Comparison of ENCODE assay signal across 27 cellular contexts in the genomic region with DNA sequence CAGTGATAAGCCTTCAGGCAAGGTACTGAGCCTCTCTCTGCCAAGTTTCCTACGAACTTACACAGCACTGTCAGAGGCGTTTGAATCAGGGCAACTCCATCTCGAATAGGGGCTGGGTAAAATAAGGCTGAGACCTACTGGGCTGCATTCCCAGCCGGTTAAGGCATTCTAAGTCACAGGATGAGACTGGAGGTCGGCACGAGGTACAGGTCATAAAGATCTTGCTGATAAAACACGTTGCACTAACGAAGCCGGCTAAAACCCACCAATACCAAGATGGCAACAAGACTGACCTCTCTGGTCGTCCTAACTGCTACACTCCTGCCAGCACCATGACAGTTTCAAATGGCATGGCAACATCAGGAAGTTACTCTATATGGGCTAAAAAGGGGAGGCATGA. TPM values are rescaled to one million over a fixed set of nuclear protein-coding genes. Genes with fewer than 3 reads are reported as not detected.
"Had no signal": no experiment of that assay in that cellular context is flagged by ENCODE, and none has a peak within 500 bp of the region (broad histone marks: within the 10 kb centered on the region; RNA-seq: fewer than 3 reads in every experiment).

No MANE protein-coding gene starts in this region.

- ATAC-seq: effector memory CD8-positive, alpha-beta T cell; heart right ventricle; left cardiac atrium; left lung; psoas muscle; right cardiac atrium; stimulated activated memory B cell treated with anti-CD40 and anti-IgM and Interleukin-4, amounts not matched to agents 10 μg/mL and 1 μg/mL and 100 μg/mL, for 72 hours; stimulated activated naive CD8-positive, alpha-beta T cell treated with anti-CD3 and anti-CD28 coated beads, Interleukin-15, Interleukin-2, amounts not matched to agents 100 U/mL and 50 U/mL, for 24 hours had no signal

- H3K27me3 ChIP-seq: esophagus squamous epithelium, heart right ventricle, left lung, ovary, sigmoid colon, spleen, testis, tibial artery, upper lobe of left lung had no signal

- H3K4me3 ChIP-seq: esophagus squamous epithelium, heart right ventricle, left lung, ovary, psoas muscle, sigmoid colon, spleen, testis, tibial artery, upper lobe of left lung had no signal

- H3K4me1 ChIP-seq: heart right ventricle, left lung, psoas muscle, sigmoid colon, spleen, testis, tibial artery, upper lobe of left lung had no signal

- H3K27ac ChIP-seq: esophagus squamous epithelium, heart right ventricle, left lung, ovary, psoas muscle, sigmoid colon, spleen, testis, tibial artery, upper lobe of left lung had no signal

- H3K9me3 Mint-ChIP-seq: effector memory CD8-positive, alpha-beta T cell; nephron had no signal

- H3K27ac Mint-ChIP-seq: effector memory CD8-positive, alpha-beta T cell; nephron; stimulated activated memory B cell treated with anti-CD40 and anti-IgM and Interleukin-4, amounts not matched to agents 10 μg/mL and 1 μg/mL and 100 μg/mL, for 72 hours had no signal

- DNase-seq: cerebellar nuclear complex; cortex of kidney; effector memory CD8-positive, alpha-beta T cell; erythroblast; esophagus squamous epithelium; foreskin melanocyte; glutamatergic neuron; heart right ventricle; hippocampal formation; left cardiac atrium; left lung; occipital lobe; ovary; posterior cingulate gyrus; psoas muscle; right cardiac atrium; sigmoid colon; spleen; stimulated activated CD4-positive, alpha-beta T cell treated with anti-CD3 and anti-CD28 coated beads, Interleukin-4, amount 100 ng/mL, for 4 hours; stimulated activated naive CD8-positive, alpha-beta T cell treated with anti-CD3 and anti-CD28 coated beads, Interleukin-15, Interleukin-2, amounts not matched to agents 100 U/mL and 50 U/mL, for 24 hours; substantia nigra; testis; tibial artery; upper lobe of left lung had no signal

- H3K4me3 Mint-ChIP-seq: effector memory CD8-positive, alpha-beta T cell; nephron; stimulated activated memory B cell treated with anti-CD40 and anti-IgM and Interleukin-4, amounts not matched to agents 10 μg/mL and 1 μg/mL and 100 μg/mL, for 72 hours had no signal

- H3K4me1 Mint-ChIP-seq: nephron; stimulated activated memory B cell treated with anti-CD40 and anti-IgM and Interleukin-4, amounts not matched to agents 10 μg/mL and 1 μg/mL and 100 μg/mL, for 72 hours had no signal

- H3K36me3 ChIP-seq: heart right ventricle, ovary, sigmoid colon, spleen had no signal

- H3K9me3 ChIP-seq: esophagus squamous epithelium, heart right ventricle, left lung, ovary, psoas muscle, sigmoid colon, spleen, testis, tibial artery, upper lobe of left lung had no signal

- H3K36me3 Mint-ChIP-seq: stimulated activated memory B cell treated with anti-CD40 and anti-IgM and Interleukin-4, amounts not matched to agents 10 μg/mL and 1 μg/mL and 100 μg/mL, for 72 hours had no signal

RNA-seq across cellular contexts. Expression of a gene that starts 51.3 kb away (rescaled TPM):
- total RNA-seq: dermis microvascular lymphatic vessel endothelial cell had no signal
